In the genomic region with DNA sequence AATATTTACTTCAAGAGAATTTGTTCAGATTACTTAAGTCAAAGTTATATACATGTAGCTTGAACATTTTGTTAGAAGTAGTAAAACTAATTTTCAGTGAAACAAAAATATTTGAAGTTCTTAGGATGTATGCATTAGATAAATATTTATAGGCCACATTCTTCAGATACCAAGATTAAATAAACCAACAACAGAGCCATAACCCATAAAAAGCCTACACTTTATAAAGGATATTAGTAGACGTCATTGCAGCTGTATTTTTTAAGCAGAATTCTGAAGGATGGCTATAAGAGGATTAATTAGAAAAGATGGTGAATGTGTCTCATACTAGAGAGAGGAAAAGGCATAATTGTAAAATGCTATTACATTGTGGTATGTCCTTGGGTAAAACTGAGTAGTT, we compare ENCODE assay signal across 18 cellular contexts.
DNase-seq lines count a peak whose midpoint lies in the region; ATAC-seq and TF ChIP-seq lines count a peak whose summit lies in the region.
"Had no signal": no experiment of that assay in that cellular context is flagged by ENCODE, and none has a peak within 500 bp of the region (broad histone marks: within the 10 kb centered on the region; RNA-seq: fewer than 3 reads in every experiment).

No MANE protein-coding gene starts in this region.

- no peak overlapping the region for H3K4me3 ChIP-seq in astrocyte of the spinal cord (ENCODE audit: low read depth, low read length)
- H3K4me3 ChIP-seq: GM23338, MG63 had no signal

- no peak for TF ChIP-seq CTCF in 22Rv1 (IDR thresholded peaks at IDR 0.05)
- TF ChIP-seq CTCF in HFFc6 (IDR thresholded peaks at IDR 0.05), result no peak
- no peak for TF ChIP-seq CTCF in astrocyte of the spinal cord (IDR thresholded peaks at IDR 0.05; ENCODE audit: low read depth, low read length)
- TF ChIP-seq CTCF in mesothelial cell of epicardium (IDR thresholded peaks at IDR 0.05; ENCODE audit: unreplicated experiment), result no peak

- peaks cover 44% of the 10 kb centered on the region for H3K4me1 Mint-ChIP-seq in HFFc6 (ENCODE audit: low read depth)
- H3K4me1 Mint-ChIP-seq in mesothelial cell of epicardium, result peaks cover 19% of the 10 kb centered on the region
- H3K4me1 Mint-ChIP-seq: GM23338 had no signal

- H3K36me3 Mint-ChIP-seq in HFFc6 (ENCODE audit: low read depth) (peaks cover 7% of the 10 kb centered on the region), mesothelial cell of epicardium (no peaks in the 10 kb centered on the region)

- peak overlapping the region; percentile 34; the same call in 1 of the 2 replicates for H3K4me3 Mint-ChIP-seq in HFFc6
- H3K4me3 Mint-ChIP-seq in mesothelial cell of epicardium, result no peak overlapping the region
- H3K4me3 Mint-ChIP-seq: CD4-positive, alpha-beta T cell; GM23338 had no signal

- H3K27me3 Mint-ChIP-seq in HFFc6 (ENCODE audit: insufficient read depth) (no peaks in the 10 kb centered on the region), mesothelial cell of epicardium (ENCODE audit: low read depth) (no peaks in the 10 kb centered on the region)
- H3K27me3 Mint-ChIP-seq: CD4-positive, alpha-beta T cell had no signal

- intact Hi-C loops in left ventricle myocardium superior (cut with micrococcal nuclease) (no loop called here), head of caudate nucleus (cut with DNase I) (no loop called here)

- DNase-seq in HFFc6, result no peak
- peak; percentile 30 for DNase-seq in astrocyte of the spinal cord (ENCODE audit: low read depth, low spot score)
- no peak for DNase-seq in mesothelial cell of epicardium (ENCODE audit: low spot score in 2 of 2, unreplicated experiment in 2 of 2)
- no peak for DNase-seq in NCI-H2196 treated with DMSO at 0.1 percent for 48 hours (lab: John Stamatoyannopoulos, UW; ENCODE audit: unreplicated experiment)
- no peak for DNase-seq in left ventricle myocardium superior
- no peak for DNase-seq in head of caudate nucleus
- DNase-seq: AML-193; Calu3; CD4-positive, alpha-beta T cell; GDM1; MG63; NCI-H1105 treated with DMSO at 0.1 percent for 48 hours; NCI-H187; NCI-H774 had no signal

- in situ Hi-C loops in astrocyte of the spinal cord (cut with HindIII; ENCODE audit: low sequenced_read_pairs), result no loop called here

- H3K27ac Mint-ChIP-seq in HFFc6, result peak overlapping the region; percentile 51
- peak overlapping the region; percentile 51 for H3K27ac Mint-ChIP-seq in mesothelial cell of epicardium
- H3K27ac Mint-ChIP-seq: CD4-positive, alpha-beta T cell had no signal

- ATAC-seq in left ventricle myocardium superior (no peak), HG03432 (IDR thresholded peaks at IDR 0.05; ENCODE audit: unreplicated experiment) (no peak)
- ATAC-seq: GM23338 had no signal

- H3K27ac ChIP-seq in 22Rv1, result peak overlapping the region; percentile 40
- H3K27ac ChIP-seq: KMS-11 had no signal

- peaks cover 7% of the 10 kb centered on the region for H3K9me3 Mint-ChIP-seq in HFFc6
- H3K9me3 Mint-ChIP-seq in mesothelial cell of epicardium, result peaks cover 17% of the 10 kb centered on the region
- H3K9me3 Mint-ChIP-seq: GM23338 had no signal
